ENCODE assay signal across 1 cellular context in the genomic region with DNA sequence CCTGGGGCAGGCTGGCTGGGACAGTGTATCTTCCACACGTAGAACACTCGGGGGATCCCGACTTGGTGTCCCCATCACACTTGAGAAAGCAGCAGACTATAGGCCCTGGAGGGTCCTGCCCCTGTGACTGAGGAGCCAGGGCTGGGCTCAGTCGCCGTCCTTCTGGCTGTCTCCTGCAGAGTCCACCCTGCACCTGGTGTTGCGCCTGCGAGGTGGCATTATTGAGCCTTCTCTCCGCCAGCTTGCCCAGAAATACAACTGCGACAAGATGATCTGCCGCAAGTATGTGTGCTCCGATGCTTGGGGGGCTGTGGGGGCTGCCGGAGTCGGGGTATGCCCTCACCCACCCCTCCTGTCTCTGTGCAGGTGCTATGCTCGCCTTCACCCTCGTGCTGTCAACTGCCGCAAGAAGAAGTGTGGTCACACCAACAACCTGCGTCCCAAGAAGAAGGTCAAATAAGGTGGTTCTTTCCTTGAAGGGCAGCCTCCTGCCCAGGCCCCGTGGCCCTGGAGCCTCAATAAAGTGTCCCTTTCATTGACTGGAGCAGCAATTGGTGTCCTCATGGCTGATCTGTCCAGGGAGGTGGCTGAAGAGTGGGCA.
TF ChIP-seq lines count a peak whose summit lies in the region.

No MANE protein-coding gene starts in this region.

TF ChIP-seq in H1, 55 proteins besides CTCF, POLR2A, EP300 and RAD21:
- no peak for TF ChIP-seq CBX5 (IDR thresholded peaks at IDR 0.05; ENCODE audit: low read depth, low read length)
- TF ChIP-seq SP1 (IDR thresholded peaks at IDR 0.05; ENCODE audit: low read depth, low read length), result peak; percentile 23; the same call in 1 of the 2 replicates
